ENCODE assay signal across 19 cellular contexts in genomic region chr6:13259393-13259792, GRCh38.
DNase-seq lines count a peak whose midpoint lies in the region; ATAC-seq lines count a peak whose summit lies in the region.
"Had no signal": no experiment of that assay in that cellular context is flagged by ENCODE, and none has a peak within 500 bp of the region (broad histone marks: within the 10 kb centered on the region; RNA-seq: fewer than 3 reads in every experiment).

No MANE protein-coding gene starts in this region.

- H3K4me1 Mint-ChIP-seq in stimulated activated naive CD8-positive, alpha-beta T cell treated with anti-CD3 and anti-CD28 coated beads, Interleukin-15, amount 100 ng/mL, for 72 hours: peaks cover 15% of the 10 kb centered on the region
- peaks cover 64 to 89% of the 10 kb centered on the region in 2 donors for H3K4me1 Mint-ChIP-seq in stimulated activated naive B cell treated with anti-CD40 and anti-IgM and Interleukin-4, amounts not matched to agents 10 μg/mL and 1 μg/mL and 100 μg/mL, for 72 hours

- H3K27me3 Mint-ChIP-seq in stimulated activated naive CD8-positive, alpha-beta T cell treated with anti-CD3 and anti-CD28 coated beads, Interleukin-15, amount 100 ng/mL, for 72 hours: no peaks in the 10 kb centered on the region
- no peaks in the 10 kb centered on the region for H3K27me3 Mint-ChIP-seq in stimulated activated naive B cell treated with anti-CD40 and anti-IgM and Interleukin-4, amounts not matched to agents 10 μg/mL and 1 μg/mL and 100 μg/mL, for 72 hours

- peaks cover 20 to 29% of the 10 kb centered on the region in 2 donors for H3K36me3 Mint-ChIP-seq in stimulated activated naive B cell treated with anti-CD40 and anti-IgM and Interleukin-4, amounts not matched to agents 10 μg/mL and 1 μg/mL and 100 μg/mL, for 72 hours

- DNase-seq in stimulated activated naive CD8-positive, alpha-beta T cell treated with anti-CD3 and anti-CD28 coated beads, Interleukin-15, Interleukin-2, amounts not matched to agents 100 U/mL and 50 U/mL, for 24 hours: no peak
- DNase-seq in stimulated activated naive CD8-positive, alpha-beta T cell treated with anti-CD3 and anti-CD28 coated beads, Interleukin-15, amount 100 ng/mL, for 72 hours: no peak
- DNase-seq in stimulated activated naive B cell treated with anti-CD40 and anti-IgM and Interleukin-4, amounts not matched to agents 10 μg/mL and 1 μg/mL and 100 μg/mL, for 72 hours: peak; percentile 55
- DNase-seq in nucleus accumbens (lab: John Stamatoyannopoulos, UW): no peak
- DNase-seq: cerebellar nuclear complex; DND-41; foreskin fibroblast; naive thymus-derived CD4-positive, alpha-beta T cell; NCI-H1417 treated with DMSO at 0.1 percent for 48 hours; NCI-H446 treated with DMSO at 0.1 percent for 48 hours; PC-3; stimulated activated CD4-positive, alpha-beta T cell treated with anti-CD3 and anti-CD28 coated beads, Interleukin-15, amount 100 ng/mL, for 24 hours; SW 1271 had no signal

- H3K4me3 Mint-ChIP-seq in stimulated activated naive CD8-positive, alpha-beta T cell treated with anti-CD3 and anti-CD28 coated beads, Interleukin-15, amount 100 ng/mL, for 72 hours: no peak overlapping the region
- H3K4me3 Mint-ChIP-seq in stimulated activated naive B cell treated with anti-CD40 and anti-IgM and Interleukin-4, amounts not matched to agents 10 μg/mL and 1 μg/mL and 100 μg/mL, for 72 hours: peak overlapping the region; percentile 62 to 88
- H3K4me3 Mint-ChIP-seq: CD14-positive monocyte; naive thymus-derived CD4-positive, alpha-beta T cell had no signal

- peak; percentile 45 for ATAC-seq in stimulated activated naive CD8-positive, alpha-beta T cell treated with anti-CD3 and anti-CD28 coated beads, Interleukin-15, Interleukin-2, amounts not matched to agents 100 U/mL and 50 U/mL, for 24 hours
- no peak for ATAC-seq in stimulated activated naive CD8-positive, alpha-beta T cell treated with anti-CD3 and anti-CD28 coated beads, Interleukin-15, amount 100 ng/mL, for 72 hours
- ATAC-seq in GM21786 (IDR thresholded peaks at IDR 0.05; ENCODE audit: unreplicated experiment) (peak; percentile 37), HG03442 (IDR thresholded peaks at IDR 0.05; ENCODE audit: unreplicated experiment) (peak; percentile 53), HG03457 (IDR thresholded peaks at IDR 0.05; ENCODE audit: unreplicated experiment) (no peak), GM19397 (IDR thresholded peaks at IDR 0.05; ENCODE audit: unreplicated experiment) (no peak)
- ATAC-seq in stimulated activated naive B cell treated with anti-CD40 and anti-IgM and Interleukin-4, amounts not matched to agents 10 μg/mL and 1 μg/mL and 100 μg/mL, for 72 hours (replicated peaks): peak; percentile 66 to 68
- ATAC-seq: naive thymus-derived CD4-positive, alpha-beta T cell; PC-3 had no signal

- peaks cover 4 to 7% of the 10 kb centered on the region in 2 donors for H3K9me3 Mint-ChIP-seq in stimulated activated naive CD8-positive, alpha-beta T cell treated with anti-CD3 and anti-CD28 coated beads, Interleukin-15, amount 100 ng/mL, for 72 hours
- peaks cover 13 to 18% of the 10 kb centered on the region in 2 donors for H3K9me3 Mint-ChIP-seq in stimulated activated naive B cell treated with anti-CD40 and anti-IgM and Interleukin-4, amounts not matched to agents 10 μg/mL and 1 μg/mL and 100 μg/mL, for 72 hours
- H3K9me3 Mint-ChIP-seq: activated T-helper 2 cell treated with anti-CD3 and anti-CD28 coated beads, Interferon-gamma antibody, Interleukin-2, Interleukin-4, amounts not matched to agents 10 μg/mL and 5 μg/mL and 100 μg/mL, durations not matched to agents 14 hours and 24 hours and 36 hours had no signal

- no peak overlapping the region for H3K27ac Mint-ChIP-seq in stimulated activated naive CD8-positive, alpha-beta T cell treated with anti-CD3 and anti-CD28 coated beads, Interleukin-15, amount 100 ng/mL, for 72 hours
- H3K27ac Mint-ChIP-seq in stimulated activated naive B cell treated with anti-CD40 and anti-IgM and Interleukin-4, amounts not matched to agents 10 μg/mL and 1 μg/mL and 100 μg/mL, for 72 hours: peak overlapping the region; percentile 97
- H3K27ac Mint-ChIP-seq: activated T-helper 2 cell treated with anti-CD3 and anti-CD28 coated beads, Interferon-gamma antibody, Interleukin-2, Interleukin-4, amounts not matched to agents 10 μg/mL and 5 μg/mL and 100 μg/mL, durations not matched to agents 14 hours and 24 hours and 36 hours; naive thymus-derived CD4-positive, alpha-beta T cell had no signal

Comparison
In these comparisons a context has a peak if more than half of its experiments do, and no peak if none do; other contexts are left out.
1. ATAC-seq: peak in stimulated activated naive CD8-positive, alpha-beta T cell treated with anti-CD3 and anti-CD28 coated beads, Interleukin-15, Interleukin-2, amounts not matched to agents 100 U/mL and 50 U/mL, for 24 hours (single experiment), GM21786 (single experiment), HG03442 (single experiment) and stimulated activated naive B cell treated with anti-CD40 and anti-IgM and Interleukin-4, amounts not matched to agents 10 μg/mL and 1 μg/mL and 100 μg/mL, for 72 hours (2 of 2); none in stimulated activated naive CD8-positive, alpha-beta T cell treated with anti-CD3 and anti-CD28 coated beads, Interleukin-15, amount 100 ng/mL, for 72 hours (single experiment), HG03457 (single experiment) and GM19397 (single experiment).
2. H3K4me3 Mint-ChIP-seq: peak in stimulated activated naive B cell treated with anti-CD40 and anti-IgM and Interleukin-4, amounts not matched to agents 10 μg/mL and 1 μg/mL and 100 μg/mL, for 72 hours (2 of 2); none in stimulated activated naive CD8-positive, alpha-beta T cell treated with anti-CD3 and anti-CD28 coated beads, Interleukin-15, amount 100 ng/mL, for 72 hours (0 of 2).